In genomic region chr19:49814010-49814409, GRCh38 we compare ENCODE assay signal across 8 cellular contexts. TPM values are rescaled to one million over a fixed set of nuclear protein-coding genes. Genes with fewer than 3 reads are reported as not detected.
A peak's percentile ranks its signal among the peaks of the same experiment; 100 is the strongest.
DNase-seq lines count a peak whose midpoint lies in the region; ATAC-seq and TF ChIP-seq lines count a peak whose summit lies in the region.

No MANE protein-coding gene starts in this region.

- peaks cover 10% of the 10 kb centered on the region for H3K4me1 Mint-ChIP-seq in MCF 10A (ENCODE audit: insufficient read depth, unreplicated experiment)
- peaks cover 17 to 46% (median 42%) of the 10 kb centered on the region in 4 donors for H3K4me1 Mint-ChIP-seq in naive thymus-derived CD8-positive, alpha-beta T cell

- TF ChIP-seq CTCF in AG09309 (IDR thresholded peaks at IDR 0.05; ENCODE audit: control insufficient read depth, insufficient read depth, low read depth, low read length, missing control alignments) (no peak), MCF 10A (IDR thresholded peaks at IDR 0.05; ENCODE audit: unreplicated experiment) (no peak)

- 67% methylated on average over 1 of the region's 1 CpG for WGBS in HUES64

- H3K27me3 ChIP-seq in HUES64 (ENCODE audit: insufficient read depth, low read length) = no peaks in the 10 kb centered on the region

- DNase-seq in AG09309 (ENCODE audit: low read depth) = no peak
- DNase-seq in MCF 10A (ENCODE audit: unreplicated experiment) = no peak
- DNase-seq in naive thymus-derived CD8-positive, alpha-beta T cell = no peak
- no peak for DNase-seq in posterior vena cava (ENCODE audit: low spot score)
- DNase-seq in putamen (ENCODE audit: low spot score) = no peak
- DNase-seq in activated gamma-delta T cell treated with Interleukin-2 at 50 U/mL for 16 hours = no peak

- peaks cover 11% of the 10 kb centered on the region for H3K4me1 ChIP-seq in HUES64 (ENCODE audit: insufficient read depth, low read length)

- no peaks in the 10 kb centered on the region for H3K9me3 ChIP-seq in HUES64 (ENCODE audit: insufficient read depth, low read depth, low read length)

- H3K9me3 Mint-ChIP-seq in MCF 10A (ENCODE audit: unreplicated experiment) = no peaks in the 10 kb centered on the region
- H3K9me3 Mint-ChIP-seq in naive thymus-derived CD8-positive, alpha-beta T cell = no peaks in the 10 kb centered on the region

- H3K27me3 Mint-ChIP-seq in MCF 10A (ENCODE audit: insufficient read depth, unreplicated experiment) = no peaks in the 10 kb centered on the region
- H3K27me3 Mint-ChIP-seq in naive thymus-derived CD8-positive, alpha-beta T cell = peaks cover 0 to 2% (median 0%) of the 10 kb centered on the region in 5 donors

- no peaks in the 10 kb centered on the region for H3K36me3 ChIP-seq in HUES64 (ENCODE audit: insufficient read depth, low read length)

- peak overlapping the region; percentile 92 for H3K4me3 Mint-ChIP-seq in MCF 10A (ENCODE audit: unreplicated experiment)
- peak overlapping the region; percentile 19 to 96 (median 94) for H3K4me3 Mint-ChIP-seq in naive thymus-derived CD8-positive, alpha-beta T cell

- H3K27ac Mint-ChIP-seq in MCF 10A (ENCODE audit: low read depth, unreplicated experiment) = peak overlapping the region; percentile 99
- H3K27ac Mint-ChIP-seq in naive thymus-derived CD8-positive, alpha-beta T cell = peak overlapping the region; percentile 84 to 100 (median 98)

- no TSS peak for BruUV-seq in MCF 10A (replicated peaks; lab: Mats Ljungman, UMichigan)

- H3K36me3 Mint-ChIP-seq in MCF 10A (ENCODE audit: insufficient read depth, unreplicated experiment) = peaks cover 17% of the 10 kb centered on the region
- no peaks in the 10 kb centered on the region for H3K36me3 Mint-ChIP-seq in naive thymus-derived CD8-positive, alpha-beta T cell

- H3K9ac ChIP-seq in HUES64 (ENCODE audit: low read depth, low read length) = peak overlapping the region; percentile 43

- no peak overlapping the region for H3K27ac ChIP-seq in HUES64 (ENCODE audit: low read depth, low read length)

- ATAC-seq in naive thymus-derived CD8-positive, alpha-beta T cell = no peak
- ATAC-seq in HG03521 (IDR thresholded peaks at IDR 0.05; ENCODE audit: unreplicated experiment) = no peak

- POLR2A ChIA-PET in MCF 10A (lab: Yijun Ruan, JAX) = interaction anchor here (0.6 to 2.9 kb wide), 10 partner anchors 10 to 138 kb away, joined by 3 to 32 read pairs (median 6); partner anchors contain the start of genes AKT1S1, AP2A1, PTOV1 and TBC1D17
- POLR2A ChIA-PET in naive thymus-derived CD8-positive, alpha-beta T cell (lab: Charles Lee) = interaction anchor here (0.7 to 3.0 kb wide), 9 partner anchors 21 to 544 kb away, joined by 3 to 30 read pairs (median 17); partner anchors contain the start of genes AKT1S1, AP2A1, PTOV1 and TBC1D17

- CTCF ChIA-PET in MCF 10A (lab: Yijun Ruan, JAX) = no interaction called here

- H3K4me3 ChIP-seq in AG09309 (ENCODE audit: control insufficient read depth, low read depth, low read length) (peak overlapping the region; percentile 90; the same call in 1 of the 2 replicates), HUES64 (ENCODE audit: low read length) (peak overlapping the region; percentile 19; the same call in 1 of the 2 replicates)

- intact Hi-C loops in MCF 10A (cut with micrococcal nuclease) = no loop called here
- intact Hi-C loops in posterior vena cava (cut with DNase I) = no loop called here

RNA-seq across cellular contexts. Expression of gene FUZ, which starts 0.9 kb away (rescaled TPM):
- polyA plus RNA-seq in HUES64 (2013, experiment 1 of 2) = 21.7 TPM
- polyA plus RNA-seq in HUES64 (2013, experiment 2 of 2) = 25.1 TPM
- 10.9 and 19.0 TPM in 2 replicates for total RNA-seq in MCF 10A (2022)
- 10 to 100 TPM; 23.0 to 28.8 TPM for total RNA-seq in naive thymus-derived CD8-positive, alpha-beta T cell
- 1 to 10 TPM; 5.4 to 7.5 (median 7.0) TPM for polyA plus RNA-seq in naive thymus-derived CD8-positive, alpha-beta T cell
- total RNA-seq in posterior vena cava = 10 to 100 TPM in 1 of 2 donors, 1 to 10 TPM in 1; 6.9 to 12.2 TPM

RNA-seq across cellular contexts. Expression of gene MED25, which starts 4.1 kb away (rescaled TPM):
- 53.4 TPM for polyA plus RNA-seq in HUES64 (2013, experiment 1 of 2)
- 52.7 TPM for polyA plus RNA-seq in HUES64 (2013, experiment 2 of 2)
- 39.9 and 43.2 TPM in 2 replicates for total RNA-seq in MCF 10A (2022)
- total RNA-seq in naive thymus-derived CD8-positive, alpha-beta T cell = 10 to 100 TPM; 39.8 to 43.2 TPM
- polyA plus RNA-seq in naive thymus-derived CD8-positive, alpha-beta T cell = 10 to 100 TPM in 2 of 3 donors, 1 to 10 TPM in 1; 7.5 to 19.2 (median 13.1) TPM
- total RNA-seq in posterior vena cava = 10 to 100 TPM; 25.6 to 25.9 TPM

RNA-seq across cellular contexts. Expression of gene PTOV1, which starts 36.9 kb away (rescaled TPM):
- 193 TPM for polyA plus RNA-seq in HUES64 (2013, experiment 1 of 2)
- polyA plus RNA-seq in HUES64 (2013, experiment 2 of 2) = 199 TPM
- total RNA-seq in MCF 10A (2022) (68.5 and 78.8 TPM in 2 replicates), posterior vena cava (10 to 100 TPM; 78.7 to 95.2 TPM)
- 100 to 1,000 TPM; 178 to 186 TPM for total RNA-seq in naive thymus-derived CD8-positive, alpha-beta T cell
- 10 to 100 TPM; 42.9 to 67.4 (median 50.9) TPM for polyA plus RNA-seq in naive thymus-derived CD8-positive, alpha-beta T cell

RNA-seq across cellular contexts. Expression of gene AP2A1, which starts 47.2 kb away (rescaled TPM):
- polyA plus RNA-seq in HUES64 (2013, experiment 1 of 2) = 60.2 TPM
- polyA plus RNA-seq in HUES64 (2013, experiment 2 of 2) = 69.5 TPM
- 70.5 and 80.0 TPM in 2 replicates for total RNA-seq in MCF 10A (2022)
- 10 to 100 TPM; 56.1 to 57.8 TPM for total RNA-seq in naive thymus-derived CD8-positive, alpha-beta T cell
- 1 to 10 TPM; 4.5 to 6.5 (median 4.9) TPM for polyA plus RNA-seq in naive thymus-derived CD8-positive, alpha-beta T cell
- 10 to 100 TPM; 81.7 to 88.1 TPM for total RNA-seq in posterior vena cava

RNA-seq across cellular contexts. Expression of gene TSKS, which starts 50.9 kb away (rescaled TPM):
- polyA plus RNA-seq in HUES64 (2013, experiment 1 of 2) = not detected
- 0.13 TPM for polyA plus RNA-seq in HUES64 (2013, experiment 2 of 2)
- total RNA-seq in MCF 10A (2022) (not detected in 2 replicates), posterior vena cava (1 to 10 TPM; 2.0 to 2.7 TPM)
- total RNA-seq in naive thymus-derived CD8-positive, alpha-beta T cell = 1 to 10 TPM; 3.5 to 4.8 TPM
- 1 to 10 TPM in 1 of 3 donors, under 1 TPM in 2; 0.17 to 1.2 (median 0.40) TPM for polyA plus RNA-seq in naive thymus-derived CD8-positive, alpha-beta T cell
